ENCODE assay signal across 18 cellular contexts in the genomic region with DNA sequence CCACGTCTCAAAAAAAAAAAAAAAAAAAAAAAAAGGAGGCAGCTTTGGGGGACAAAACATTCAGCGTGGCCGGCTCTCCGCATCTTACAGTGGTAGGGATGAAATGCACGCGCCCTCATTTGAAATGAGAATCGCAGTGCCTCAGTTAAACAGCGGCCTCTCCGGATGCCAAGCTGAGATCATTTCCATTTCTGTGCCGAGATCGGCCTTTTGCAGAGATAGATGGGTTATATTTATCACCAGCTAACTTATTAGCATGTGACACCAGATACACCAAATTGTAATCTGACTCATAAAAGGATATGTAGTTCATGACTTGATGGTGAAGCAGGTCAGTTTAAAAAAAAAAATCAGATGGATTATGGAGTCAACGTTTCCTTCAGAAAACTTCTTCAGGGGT.
DNase-seq lines count a peak whose midpoint lies in the region; ATAC-seq and TF ChIP-seq lines count a peak whose summit lies in the region.
"Had no signal": no experiment of that assay in that cellular context is flagged by ENCODE, and none has a peak within 500 bp of the region (broad histone marks: within the 10 kb centered on the region; RNA-seq: fewer than 3 reads in every experiment).

No MANE protein-coding gene starts in this region.

- no peak overlapping the region for H2AFZ ChIP-seq in hepatocyte

- DNase-seq in Right ventricle myocardium inferior (ENCODE audit: missing footprints) = no peak
- DNase-seq in cardiac septum (ENCODE audit: low spot score) = no peak
- peak; percentile 58 to 63 for DNase-seq in dermis microvascular lymphatic vessel endothelial cell (ENCODE audit: low read depth in 2 of 2)
- DNase-seq in hepatocyte (ENCODE audit: low spot score) = no peak
- no peak for DNase-seq in activated T-cell treated with anti-CD3 and anti-CD28 coated beads for 4 hours
- DNase-seq in esophagus squamous epithelium (lab: John Stamatoyannopoulos, UW) = no peak
- no peak for DNase-seq in Ammon's horn (ENCODE audit: low spot score)
- no peak for DNase-seq in caudate nucleus (lab: John Stamatoyannopoulos, UW)
- DNase-seq: COR-L47, GOT3, KG1, NCI-H1092 treated with DMSO at 0.1 percent for 48 hours, NCI-H187 treated with DMSO at 0.1 percent for 48 hours, NCI-H2171, NCI-H446 treated with DMSO at 0.1 percent for 48 hours, NCI-H748 treated with DMSO at 0.1 percent for 48 hours, SIG-M5 had no signal

- H3K36me3 ChIP-seq in hepatocyte (replicated peaks; ENCODE audit: insufficient read depth, low read depth) (no peaks in the 10 kb centered on the region), esophagus squamous epithelium (no peaks in the 10 kb centered on the region)

- H3K27ac ChIP-seq in hepatocyte = peak overlapping the region; percentile 85
- H3K27ac ChIP-seq in esophagus squamous epithelium = no peak overlapping the region
- no peak overlapping the region for H3K27ac ChIP-seq in caudate nucleus (ENCODE audit: low read depth, low read length)

- peaks cover 86% of the 10 kb centered on the region for H3K79me2 ChIP-seq in hepatocyte

- TF ChIP-seq CTCF in hepatocyte (IDR thresholded peaks at IDR 0.05; ENCODE audit: poor library complexity) (no peak), esophagus squamous epithelium (IDR thresholded peaks at IDR 0.05) (no peak)

- H3K9me2 ChIP-seq in hepatocyte (replicated peaks; ENCODE audit: insufficient read depth) = no peaks in the 10 kb centered on the region

- H4K20me1 ChIP-seq in hepatocyte (ENCODE audit: insufficient read depth, poor library complexity, severe bottlenecking) = peaks cover 8% of the 10 kb centered on the region

- H3K27me3 ChIP-seq in hepatocyte = no peaks in the 10 kb centered on the region
- no peaks in the 10 kb centered on the region for H3K27me3 ChIP-seq in esophagus squamous epithelium

- 92% methylated on average over 11 of the region's 12 CpGs for WGBS in hepatocyte (ENCODE audit: low lambda C conversion rate, missing lambda C conversion rate)
- WGBS in esophagus squamous epithelium, 2 donors = 79 to 84% methylated on average over 12 of the region's 12 CpGs

- H3K9me3 ChIP-seq in hepatocyte (ENCODE audit: low read depth) (no peaks in the 10 kb centered on the region), esophagus squamous epithelium (no peaks in the 10 kb centered on the region)

- ATAC-seq in Right ventricle myocardium inferior = peak; percentile 70
- ATAC-seq: Panc1 had no signal

- intact Hi-C loops in Right ventricle myocardium inferior (cut with DNase I) = no loop called here
- intact Hi-C loops in cardiac septum (cut with DNase I) = no loop called here
- intact Hi-C loops in esophagus squamous epithelium (cut with DNase I) = no loop called here

- H3K4me3 ChIP-seq in hepatocyte (no peak overlapping the region), esophagus squamous epithelium (no peak overlapping the region)

- peaks cover 17% of the 10 kb centered on the region for H3K4me1 ChIP-seq in hepatocyte (ENCODE audit: insufficient read depth)
- peaks cover 6 to 39% (median 26%) of the 10 kb centered on the region in 3 donors for H3K4me1 ChIP-seq in esophagus squamous epithelium

- TF ChIP-seq POLR2A in esophagus squamous epithelium (IDR thresholded peaks at IDR 0.05) = no peak

- no peak overlapping the region for H3K4me2 ChIP-seq in hepatocyte

Comparison
In these comparisons a context has a peak if more than half of its experiments do, and no peak if none do; other contexts are left out.
1. DNase-seq: peak in dermis microvascular lymphatic vessel endothelial cell (2 of 2); none in Right ventricle myocardium inferior (single experiment), cardiac septum (single experiment), hepatocyte (single experiment), activated T-cell treated with anti-CD3 and anti-CD28 coated beads for 4 hours (single experiment), esophagus squamous epithelium (single experiment), Ammon's horn (single experiment) and caudate nucleus (0 of 61).